In the genomic region with DNA sequence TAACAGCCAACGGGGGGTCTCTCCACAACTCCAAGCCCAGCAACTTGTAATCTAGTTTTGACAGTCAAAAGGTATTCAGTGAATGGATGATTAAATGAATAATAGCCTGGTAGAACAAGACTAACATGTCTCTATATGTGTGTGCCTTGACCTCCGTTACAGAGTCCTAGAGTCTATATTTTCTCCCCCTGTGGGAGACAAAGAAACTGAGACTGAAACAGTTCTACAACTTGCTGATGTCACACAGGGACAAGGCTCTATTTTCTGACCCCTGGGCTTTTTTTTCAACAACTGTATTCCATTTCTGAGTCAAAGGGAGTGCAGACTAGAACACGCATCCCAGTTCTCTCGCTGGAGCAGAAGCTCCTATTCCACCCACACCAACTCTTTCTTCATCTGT, we compare ENCODE assay signal across 22 cellular contexts.
DNase-seq lines count a peak whose midpoint lies in the region; ATAC-seq, FAIRE-seq and TF ChIP-seq lines count a peak whose summit lies in the region.
"Had no signal": no experiment of that assay in that cellular context is flagged by ENCODE, and none has a peak within 500 bp of the region (broad histone marks: within the 10 kb centered on the region; RNA-seq: fewer than 3 reads in every experiment).

No MANE protein-coding gene starts in this region.

- no peaks in the 10 kb centered on the region for H3K36me3 Mint-ChIP-seq in activated naive CD4-positive, alpha-beta T cell treated with anti-CD3 and anti-CD28 coated beads, Interleukin-2, amount 50 U/mL, for 72 hours
- H3K36me3 Mint-ChIP-seq: CD14-positive monocyte, WTC11 had no signal

- ATAC-seq in activated naive CD4-positive, alpha-beta T cell treated with anti-CD3 and anti-CD28 coated beads, Interleukin-2, amount 50 U/mL, for 72 hours = peak; percentile 26 to 34
- peak; percentile 59 for ATAC-seq in HG02678 (IDR thresholded peaks at IDR 0.05; ENCODE audit: unreplicated experiment)
- ATAC-seq in HG03565 (IDR thresholded peaks at IDR 0.05; ENCODE audit: unreplicated experiment) = peak; percentile 50
- no peak for ATAC-seq in GM19397 (IDR thresholded peaks at IDR 0.05; ENCODE audit: unreplicated experiment)
- ATAC-seq: K562, WTC11 had no signal

- TF ChIP-seq POLR2A in H54 (IDR thresholded peaks at IDR 0.05; ENCODE audit: low read depth, low read length) = no peak

- no peak for FAIRE-seq in H54 (lab: Jason Lieb, UNC)
- FAIRE-seq: islet of Langerhans, K562 had no signal

- no peak for DNase-seq in activated naive CD4-positive, alpha-beta T cell treated with anti-CD3 and anti-CD28 coated beads, Interleukin-2, amount 50 U/mL, for 72 hours (ENCODE audit: low spot score in 2 of 2)
- no peak for DNase-seq in activated naive CD4-positive, alpha-beta T cell treated with anti-CD3 and anti-CD28 coated beads, Interleukin-2, amount 50 U/mL, for 16 hours
- no peak for DNase-seq in activated gamma-delta T cell treated with Interleukin-2 at 50 U/mL for 16 hours
- no peak for DNase-seq in H54 (ENCODE audit: insufficient read length, low spot score)
- no peak for DNase-seq in posterior vena cava (ENCODE audit: low spot score)
- DNase-seq: activated gamma-delta T cell, anterior cingulate cortex, cerebellar nuclear complex, DMS53, NCI-H1048, NCI-H69, nephron progenitor cell, SHP77 treated with DMSO at 0.1 percent for 48 hours, spleen, T-helper 17 cell had no signal

- intact Hi-C loops in posterior vena cava (cut with DNase I) = no loop called here

- H3K27ac Mint-ChIP-seq in activated naive CD4-positive, alpha-beta T cell treated with anti-CD3 and anti-CD28 coated beads, Interleukin-2, amount 50 U/mL, for 72 hours = no peak overlapping the region
- H3K27ac Mint-ChIP-seq: CD14-positive monocyte, nephron progenitor cell, T-helper 17 cell, WTC11 had no signal

- peaks cover 0 to 4% of the 10 kb centered on the region in 2 donors for H3K9me3 Mint-ChIP-seq in activated naive CD4-positive, alpha-beta T cell treated with anti-CD3 and anti-CD28 coated beads, Interleukin-2, amount 50 U/mL, for 72 hours
